ENCODE assay signal across 8 cellular contexts in genomic region chr7:54664235-54665228, GRCh38.
DNase-seq lines count a peak whose midpoint lies in the region; ATAC-seq and TF ChIP-seq lines count a peak whose summit lies in the region.

No MANE protein-coding gene starts in this region.

- peaks cover 32% of the 10 kb centered on the region for H3K27me3 Mint-ChIP-seq in GM23338 (ENCODE audit: insufficient read depth, low read depth, poor library complexity)
- peaks cover 36% of the 10 kb centered on the region for H3K27me3 Mint-ChIP-seq in activated T-helper 17 cell treated with anti-CD3 and anti-CD28 coated beads, Interleukin-2, amount 50 U/mL, for 72 hours

- peak overlapping the region; percentile 88 for H3K4me2 ChIP-seq in GM23338

- intact Hi-C loops in heart right ventricle (cut with DNase I), result no loop called here
- intact Hi-C loops in posterior cingulate gyrus (cut with DNase I), result loop anchor here (10.0 kb wide), 3 partner anchors 120 to 1310 kb away; partner anchors contain the start of gene VSTM2A
- intact Hi-C loops in posterior vena cava (cut with DNase I), result no loop called here

- H2AFZ ChIP-seq in GM23338, result peak overlapping the region; percentile 99

- peaks cover 26% of the 10 kb centered on the region for H3K4me1 Mint-ChIP-seq in GM23338
- H3K4me1 Mint-ChIP-seq in activated T-helper 17 cell treated with anti-CD3 and anti-CD28 coated beads, Interleukin-2, amount 50 U/mL, for 72 hours, result peaks cover 11% of the 10 kb centered on the region

- H3K79me2 ChIP-seq in GM23338 (replicated peaks; ENCODE audit: insufficient read depth), result no peaks in the 10 kb centered on the region

- TF ChIP-seq CTCF in GM23338 (conservative IDR thresholded peaks at IDR 0.05; ENCODE audit: low read depth in 2 of 2) (peak; percentile 40 to 79; a peak in 3 of 4 replicates), heart right ventricle (IDR thresholded peaks at IDR 0.05) (peak in 7 of 9 donors; percentile 12 to 57 (median 48))

- H3K27ac Mint-ChIP-seq in GM23338, result no peak overlapping the region
- no peak overlapping the region for H3K27ac Mint-ChIP-seq in activated T-helper 17 cell treated with anti-CD3 and anti-CD28 coated beads, Interleukin-2, amount 50 U/mL, for 72 hours

- peak; percentile 93 for ATAC-seq in GM23338
- ATAC-seq in activated T-helper 17 cell treated with anti-CD3 and anti-CD28 coated beads, Interleukin-2, amount 50 U/mL, for 72 hours (replicated peaks), result peak; percentile 52
- ATAC-seq in heart right ventricle, result peak; percentile 77 to 89 (median 86)

- H3K27me3 ChIP-seq in GM23338 (ENCODE audit: insufficient read depth) (peaks cover 30% of the 10 kb centered on the region), heart right ventricle (peaks cover 0 to 66% (median 52%) of the 10 kb centered on the region in 7 donors)

- H3K27ac ChIP-seq in GM23338 (ENCODE audit: low read depth), result no peak overlapping the region
- no peak overlapping the region for H3K27ac ChIP-seq in heart right ventricle

- H3K4me3 ChIP-seq in GM23338 (peak overlapping the region; percentile 62), heart right ventricle (peak overlapping the region; percentile 14 to 51 (median 43))

- H3K9me2 ChIP-seq in GM23338 (ENCODE audit: insufficient read depth), result no peaks in the 10 kb centered on the region

- H3F3A ChIP-seq in GM23338 (replicated peaks; ENCODE audit: low read depth), result 0 out of 2 replicates have a peak, but pooled peaks cover 3% of the 10 kb centered on the region

- H3K4me1 ChIP-seq in GM23338 (ENCODE audit: insufficient read depth) (peaks cover 17% of the 10 kb centered on the region), heart right ventricle (peaks cover 0 to 12% (median 5%) of the 10 kb centered on the region in 9 donors)

- peaks cover 25% of the 10 kb centered on the region for H3K9me3 Mint-ChIP-seq in GM23338
- peaks cover 4% of the 10 kb centered on the region for H3K9me3 Mint-ChIP-seq in activated T-helper 17 cell treated with anti-CD3 and anti-CD28 coated beads, Interleukin-2, amount 50 U/mL, for 72 hours

- no peaks in the 10 kb centered on the region for H3K36me3 ChIP-seq in GM23338 (ENCODE audit: insufficient read depth)
- no peaks in the 10 kb centered on the region for H3K36me3 ChIP-seq in heart right ventricle

- peaks cover 0 to 3% (median 0%) of the 10 kb centered on the region in 11 donors for H3K9me3 ChIP-seq in heart right ventricle

- 4 to 6% methylated on average over 57 to 62 of the region's 62 CpGs for WGBS in heart right ventricle, 2 donors

- DNase-seq in activated CD4-positive, alpha-beta T cell treated with anti-CD3 and anti-CD28 coated beads, Interleukin-2, amount 50 U/mL, for 48 hours, result peak; percentile 10 to 19
- DNase-seq in activated CD4-positive, alpha-beta T cell treated with anti-CD3 and anti-CD28 coated beads, Interleukin-2, amount 50 U/mL, for 4 hours, result no peak
- DNase-seq in GM23338 (ENCODE audit: low spot score), result peak; percentile 87
- DNase-seq in NCI-H1105 (lab: John Stamatoyannopoulos, UW), result peak; percentile 43
- peak; percentile 12 to 31 for DNase-seq in heart right ventricle
- peak; percentile 64 to 96 (median 76) for DNase-seq in posterior cingulate gyrus
- no peak for DNase-seq in posterior vena cava (ENCODE audit: low spot score)

- peaks cover 18% of the 10 kb centered on the region for H3K36me3 Mint-ChIP-seq in GM23338 (ENCODE audit: low read depth)
- no peaks in the 10 kb centered on the region for H3K36me3 Mint-ChIP-seq in activated T-helper 17 cell treated with anti-CD3 and anti-CD28 coated beads, Interleukin-2, amount 50 U/mL, for 72 hours (ENCODE audit: low read depth)

- no peaks in the 10 kb centered on the region for H4K20me1 ChIP-seq in GM23338 (replicated peaks; ENCODE audit: insufficient read depth)

- peak overlapping the region; percentile 73 for H3K4me3 Mint-ChIP-seq in GM23338
- H3K4me3 Mint-ChIP-seq in activated T-helper 17 cell treated with anti-CD3 and anti-CD28 coated beads, Interleukin-2, amount 50 U/mL, for 72 hours, result peak overlapping the region; percentile 51

TF ChIP-seq in GM23338, 12 proteins besides CTCF, POLR2A, EP300 and RAD21:
- TF ChIP-seq POLR2AphosphoS5 (IDR thresholded peaks at IDR 0.05; ENCODE audit: low read depth), result no peak
- 0 out of 2 replicates have a peak, but pooled peaks have one; percentile 23 for TF ChIP-seq CREB1 (CRISPR knock-in tag; IDR thresholded peaks at IDR 0.05; ENCODE audit: low read depth)

Comparison
In these comparisons a context has a peak if more than half of its experiments do, and no peak if none do; other contexts are left out.
1. DNase-seq: peak in activated CD4-positive, alpha-beta T cell treated with anti-CD3 and anti-CD28 coated beads, Interleukin-2, amount 50 U/mL, for 48 hours (2 of 2), GM23338 (single experiment), NCI-H1105 (single experiment), heart right ventricle (2 of 2) and posterior cingulate gyrus (10 of 10); none in activated CD4-positive, alpha-beta T cell treated with anti-CD3 and anti-CD28 coated beads, Interleukin-2, amount 50 U/mL, for 4 hours (0 of 2) and posterior vena cava (single experiment).
2. Peak in every context shown above with its lines, with median percentiles within 50 percentile points of each other: ATAC-seq.